ENCODE assay signal across 26 cellular contexts in genomic region chr6:42493914-42494539, GRCh38.
"Had no signal": no experiment of that assay in that cellular context is flagged by ENCODE, and none has a peak within 500 bp of the region (broad histone marks: within the 10 kb centered on the region; RNA-seq: fewer than 3 reads in every experiment).

No MANE protein-coding gene starts in this region.

- H3K9me3 ChIP-seq: mucosa of descending colon, pancreas, prostate gland, stomach, testis, thyroid gland, transverse colon, upper lobe of left lung, vagina had no signal

- H3K4me2 ChIP-seq: hepatocyte had no signal

- DNase-seq: islet precursor cell; left ventricle myocardium inferior; midbrain; mucosa of descending colon; naive thymus-derived CD4-positive, alpha-beta T cell; pancreas; posterior cingulate gyrus; stimulated activated CD4-positive, alpha-beta T cell treated with anti-CD3 and anti-CD28 coated beads, Interleukin-12 subunit alpha, Interleukin-12 subunit beta, amount 100 ng/mL, for 4 hours; stimulated activated CD4-positive, alpha-beta T cell treated with anti-CD3 and anti-CD28 coated beads, Interleukin-15, amount 100 ng/mL, for 24 hours; stimulated activated CD4-positive, alpha-beta T cell treated with anti-CD3 and anti-CD28 coated beads, Interleukin-2, amount 100 ng/mL, for 24 hours; stimulated activated CD4-positive, alpha-beta T cell treated with anti-CD3 and anti-CD28 coated beads, Interleukin-4, amount 100 ng/mL, for 1 hour; stimulated activated naive B cell treated with anti-CD40 and anti-IgM and Interleukin-4, amounts not matched to agents 10 μg/mL and 1 μg/mL and 100 μg/mL, for 72 hours; stimulated activated naive CD8-positive, alpha-beta T cell treated with anti-CD3 and anti-CD28 coated beads, Interleukin-15, Interleukin-2, amounts not matched to agents 100 U/mL and 50 U/mL, for 24 hours; stomach; testis; thyroid gland; transverse colon; upper lobe of left lung had no signal

- H3K27me3 ChIP-seq: hepatocyte, pancreas, right atrium auricular region, stomach, testis, thyroid gland, transverse colon, upper lobe of left lung, vagina had no signal

- H3K36me3 ChIP-seq: left ventricle myocardium inferior, pancreas, prostate gland, right atrium auricular region, stomach, thyroid gland, transverse colon, upper lobe of left lung, vagina had no signal

- H3K79me2 ChIP-seq: hepatocyte had no signal

- H3K4me3 ChIP-seq: hepatocyte, left ventricle myocardium inferior, lung, mucosa of descending colon, pancreas, prostate gland, right atrium auricular region, skin epidermis, stomach, testis, thyroid gland, transverse colon, upper lobe of left lung, vagina had no signal

- H3K4me1 ChIP-seq: left ventricle myocardium inferior, pancreas, prostate gland, right atrium auricular region, stomach, testis, thyroid gland, transverse colon, upper lobe of left lung, vagina had no signal

- ATAC-seq: mucosa of descending colon; naive thymus-derived CD4-positive, alpha-beta T cell; natural killer cell treated with Interleukin-12 subunit alpha and Interleukin-12 subunit beta and Interleukin-15 and Interleukin-18, amount 100 ng/mL, for 72 hours; pancreas; sciatic nerve; stimulated activated naive B cell treated with anti-CD40 and anti-IgM and Interleukin-4, amounts not matched to agents 10 μg/mL and 1 μg/mL and 100 μg/mL, for 72 hours; stimulated activated naive CD8-positive, alpha-beta T cell treated with anti-CD3 and anti-CD28 coated beads, Interleukin-15, Interleukin-2, amounts not matched to agents 100 U/mL and 50 U/mL, for 24 hours had no signal

- H3K27ac ChIP-seq: hepatocyte, left ventricle myocardium inferior, pancreas, prostate gland, right atrium auricular region, skin epidermis, stomach, testis, thyroid gland, transverse colon, upper lobe of left lung, vagina had no signal

- H2AFZ ChIP-seq: hepatocyte had no signal
